Comparison of ENCODE assay signal across 8 cellular contexts in genomic region chr14:59189281-59189821, GRCh38. TPM values are rescaled to one million over a fixed set of nuclear protein-coding genes. Genes with fewer than 3 reads are reported as not detected.
A peak's percentile ranks its signal among the peaks of the same experiment; 100 is the strongest.
DNase-seq lines count a peak whose midpoint lies in the region; TF ChIP-seq lines count a peak whose summit lies in the region.

No MANE protein-coding gene starts in this region.

- CTCF ChIA-PET in CD8-positive, alpha-beta memory T cell (lab: Charles Lee) = interaction anchor here (1.0 to 2.5 kb wide), 6 partner anchors 13 to 388 kb away, joined by 3 to 6 read pairs (median 4); partner anchors contain the start of genes CCDC175, JKAMP and L3HYPDH

- peak overlapping the region; percentile 91 for H3K27ac ChIP-seq in CD8-positive, alpha-beta memory T cell (ENCODE audit: low read depth, low read length)
- H3K27ac ChIP-seq in SJSA1 (peak overlapping the region; percentile 65), skin epidermis (peak overlapping the region; percentile 67 to 99 (median 91))

- H3K27me3 Mint-ChIP-seq in CD8-positive, alpha-beta memory T cell = peaks cover 4 to 12% of the 10 kb centered on the region in 2 donors

- no peak overlapping the region for H3K9ac ChIP-seq in iPS-15b (ENCODE audit: low read depth, low read length)

- H3K4me1 Mint-ChIP-seq in CD8-positive, alpha-beta memory T cell = peaks cover 22 to 35% (median 33%) of the 10 kb centered on the region in 3 donors

- H3K36me3 Mint-ChIP-seq in CD8-positive, alpha-beta memory T cell = peaks cover 0 to 15% (median 2%) of the 10 kb centered on the region in 3 donors

- H3K36me3 ChIP-seq in CD8-positive, alpha-beta memory T cell (ENCODE audit: insufficient read depth, low read length) = no peaks in the 10 kb centered on the region
- H3K36me3 ChIP-seq in HAP-1 (replicated peaks) = no peaks in the 10 kb centered on the region
- H3K36me3 ChIP-seq in SJSA1 = peaks cover 5% of the 10 kb centered on the region; the same call in 1 of the 2 replicates
- H3K36me3 ChIP-seq in iPS-15b (ENCODE audit: control insufficient read depth, insufficient read depth, low read length) = no peaks in the 10 kb centered on the region

- H3K27me3 ChIP-seq in CD8-positive, alpha-beta memory T cell (ENCODE audit: insufficient read depth, low read length, poor library complexity, severe bottlenecking) = no peaks in the 10 kb centered on the region
- H3K27me3 ChIP-seq in HAP-1 (ENCODE audit: low read depth) (no peaks in the 10 kb centered on the region), SJSA1 (replicated peaks) (peaks cover 7% of the 10 kb centered on the region; the same call in 1 of the 2 replicates), iPS-15b (ENCODE audit: control insufficient read depth, insufficient read depth, low read length) (peaks cover 25% of the 10 kb centered on the region)

- no peaks in the 10 kb centered on the region for H3K9me3 ChIP-seq in CD8-positive, alpha-beta memory T cell (ENCODE audit: low read length)
- H3K9me3 ChIP-seq in HAP-1 (no peaks in the 10 kb centered on the region), SJSA1 (replicated peaks) (no peaks in the 10 kb centered on the region), iPS-15b (ENCODE audit: control insufficient read depth, insufficient read depth, low read length) (no peaks in the 10 kb centered on the region)

- TF ChIP-seq CTCF in astrocyte of the cerebellum (IDR thresholded peaks at IDR 0.05; ENCODE audit: low read depth, low read length, missing control alignments) = no peak

- peak in 4 of 5 donors; percentile 10 to 64 (median 32) for DNase-seq in CD8-positive, alpha-beta memory T cell
- DNase-seq in HAP-1 (ENCODE audit: low spot score in 2 of 2) (peak in 1 of 2 experiments; percentile 29), SJSA1 (ENCODE audit: low read depth in 1 of 2, low spot score in 2 of 2) (peak in 1 of 2 experiments; percentile 36), astrocyte of the cerebellum (ENCODE audit: low read depth) (no peak), SK-N-DZ (ENCODE audit: low spot score) (no peak), NCI-H187 (lab: John Stamatoyannopoulos, UW) (no peak)

- H3K27ac Mint-ChIP-seq in CD8-positive, alpha-beta memory T cell = peak overlapping the region; percentile 82 to 98 (median 97)

- no peaks in the 10 kb centered on the region for H3K9me3 Mint-ChIP-seq in CD8-positive, alpha-beta memory T cell

- peak overlapping the region; percentile 94 to 100 (median 98) for H3K4me3 Mint-ChIP-seq in CD8-positive, alpha-beta memory T cell

- in situ Hi-C loops in HAP-1 (cut with MboI; ENCODE audit: low sequenced_read_pairs) = loop anchor here (5.0 kb wide), 1 partner anchor 57 kb away; no protein-coding TSS in a partner anchor
- in situ Hi-C loops in astrocyte of the cerebellum (cut with HindIII; ENCODE audit: low sequenced_read_pairs) = no loop called here

- H3K4me3 ChIP-seq in CD8-positive, alpha-beta memory T cell (ENCODE audit: low read length) = peak overlapping the region; percentile 85
- H3K4me3 ChIP-seq in HAP-1 = peak overlapping the region; percentile 85
- H3K4me3 ChIP-seq in SJSA1 = peak overlapping the region; percentile 75
- peak overlapping the region; percentile 94 for H3K4me3 ChIP-seq in astrocyte of the cerebellum (ENCODE audit: low read depth, low read length)
- H3K4me3 ChIP-seq in iPS-15b (ENCODE audit: low read depth, low read length) = peak overlapping the region; percentile 90
- H3K4me3 ChIP-seq in skin epidermis = peak overlapping the region; percentile 62 to 86 (median 69)

- H3K4me1 ChIP-seq in CD8-positive, alpha-beta memory T cell (ENCODE audit: insufficient read depth, low read length) = peaks cover 8% of the 10 kb centered on the region
- H3K4me1 ChIP-seq in HAP-1 (peaks cover 25% of the 10 kb centered on the region), SJSA1 (replicated peaks) (peaks cover 11% of the 10 kb centered on the region), iPS-15b (ENCODE audit: control insufficient read depth, insufficient read depth, low read length) (peaks cover 2% of the 10 kb centered on the region)

- POLR2A ChIA-PET in CD8-positive, alpha-beta memory T cell (lab: Charles Lee) = interaction anchor here (0.8 to 1.7 kb wide), 6 partner anchors 9 to 1060 kb away, joined by 3 to 4 read pairs (median 3); partner anchors contain the start of genes JKAMP, L3HYPDH and PPM1A

RNA-seq across cellular contexts. Expression of gene DAAM1, which starts 0.9 kb away (rescaled TPM):
- total RNA-seq in CD8-positive, alpha-beta memory T cell = 10 to 100 TPM; 12.3 to 14.4 TPM
- polyA plus RNA-seq in CD8-positive, alpha-beta memory T cell = 9.3 TPM
- 9.5 and 13.7 TPM in 2 replicates for total RNA-seq in SJSA1 (2014; rRNA removed; shearing (Covaris generic))
- polyA plus RNA-seq in SK-N-DZ (2014; cell fraction: cytosol; rRNA removed) = 14.0 and 18.4 TPM in 2 replicates
- 11.8 and 26.0 TPM in 2 replicates for polyA plus RNA-seq in SK-N-DZ (2014; cell fraction: nucleus; rRNA removed)

Comparison
In these comparisons a context has a peak if more than half of its experiments do, and no peak if none do; other contexts are left out.
1. DNase-seq: peak in CD8-positive, alpha-beta memory T cell (4 of 5); none in astrocyte of the cerebellum (single experiment), SK-N-DZ (single experiment) and NCI-H187 (0 of 2).
2. Peak in every context shown above with its lines, with median percentiles within 50 percentile points of each other: H3K27ac ChIP-seq and H3K4me3 ChIP-seq.